Comparison of ENCODE assay signal across 8 cellular contexts in genomic region chr12:53625946-53626701, GRCh38. TPM values are rescaled to one million over a fixed set of nuclear protein-coding genes. Genes with fewer than 3 reads are reported as not detected.
DNase-seq lines count a peak whose midpoint lies in the region; ATAC-seq and TF ChIP-seq lines count a peak whose summit lies in the region.

ATF7 (minus strand) TSS chr12:53626382; CDS start chr12:53601000, 25,382 bp downstream.

- ATAC-seq in GM18870 (IDR thresholded peaks at IDR 0.05; ENCODE audit: unreplicated experiment) (peak; percentile 94), HG03135 (IDR thresholded peaks at IDR 0.05; ENCODE audit: unreplicated experiment) (peak; percentile 96)

- H3K27ac ChIP-seq in ACC112 (ENCODE audit: low read depth, low read length), result peak within 1 kb of the TSS; percentile 79
- H3K27ac ChIP-seq in VCaP, result peak within 1 kb of the TSS; percentile 93
- H3K27ac ChIP-seq in breast epithelium, result peak within 1 kb of the TSS; percentile 94
- peak within 1 kb of the TSS; percentile 97 for H3K27ac ChIP-seq in skeletal muscle tissue (ENCODE audit: low read depth, low read length)

- peaks cover 47% of the 10 kb centered on the region for H3K79me2 ChIP-seq in ACC112 (ENCODE audit: control insufficient read depth, insufficient read depth, low read length, unreplicated experiment)

- H3K9ac ChIP-seq in skeletal muscle tissue (ENCODE audit: low read depth in 1 of 3, low read length in 3 of 3), result peak within 1 kb of the TSS; percentile 96 to 99 (median 97)

- H3K4me3 ChIP-seq in ACC112 (ENCODE audit: low read depth, low read length) (peak within 1 kb of the TSS; percentile 93), breast epithelium (peak within 1 kb of the TSS; percentile 56 to 72 (median 60)), iPS-18c (ENCODE audit: insufficient read depth, low read depth, low read length) (peak within 1 kb of the TSS; percentile 67), skeletal muscle tissue (ENCODE audit: low read length in 3 of 3) (peak within 1 kb of the TSS; percentile 92 to 96 (median 96))

- intact Hi-C loops in breast epithelium (cut with DNase I; ENCODE audit: low total_unique reads), result no loop called here

- peak; percentile 76 for TF ChIP-seq POLR2A in breast epithelium (IDR thresholded peaks at IDR 0.05)

- H3K36me3 ChIP-seq in ACC112 (ENCODE audit: insufficient read depth, low read length), result no peaks in the 10 kb centered on the region
- no peaks in the 10 kb centered on the region for H3K36me3 ChIP-seq in breast epithelium
- H3K36me3 ChIP-seq in skeletal muscle tissue (ENCODE audit: control insufficient read depth in 3 of 3, insufficient read depth in 3 of 3, low read length in 3 of 3), result no peaks in the 10 kb centered on the region

- peak; percentile 95 for DNase-seq in NCI-H2196 treated with DMSO at 0.1 percent for 48 hours (lab: John Stamatoyannopoulos, UW; ENCODE audit: unreplicated experiment)
- peak; percentile 98 to 99 for DNase-seq in breast epithelium (ENCODE audit: low spot score in 2 of 2)

- H3K9me3 ChIP-seq in breast epithelium, result no peaks in the 10 kb centered on the region
- no peaks in the 10 kb centered on the region for H3K9me3 ChIP-seq in iPS-18c (ENCODE audit: control insufficient read depth, insufficient read depth, low read length)
- H3K9me3 ChIP-seq in skeletal muscle tissue (ENCODE audit: control insufficient read depth in 3 of 3, low read length in 3 of 3), result no peaks in the 10 kb centered on the region

- no peak for TF ChIP-seq CTCF in VCaP (conservative IDR thresholded peaks at IDR 0.05)
- TF ChIP-seq CTCF in breast epithelium (IDR thresholded peaks at IDR 0.05), result peak in 2 of 3 donors; percentile 22

- no peaks in the 10 kb centered on the region for H3K4me1 ChIP-seq in ACC112 (ENCODE audit: control insufficient read depth, insufficient read depth, low read length, unreplicated experiment)
- no peaks in the 10 kb centered on the region for H3K4me1 ChIP-seq in breast epithelium
- H3K4me1 ChIP-seq in skeletal muscle tissue (ENCODE audit: control insufficient read depth in 3 of 3, insufficient read depth in 3 of 3, low read length in 3 of 3), result peaks cover 12 to 30% (median 14%) of the 10 kb centered on the region in 3 donors

- H3K27me3 ChIP-seq in ACC112 (ENCODE audit: insufficient read depth, low read length) (no peaks in the 10 kb centered on the region), breast epithelium (no peaks in the 10 kb centered on the region), skeletal muscle tissue (ENCODE audit: control insufficient read depth in 3 of 3, insufficient read depth in 3 of 3, low read length in 3 of 3) (no peaks in the 10 kb centered on the region)

- peak within 1 kb of the TSS; percentile 93 for H2AFZ ChIP-seq in ACC112 (ENCODE audit: low read length, unreplicated experiment)

RNA-seq across cellular contexts. Expression of gene ATF7, which starts in this region (rescaled TPM):
- total RNA-seq in breast epithelium (10 to 100 TPM; 31.4 to 34.1 (median 33.4) TPM), skeletal muscle tissue (26.6 TPM)

Comparison
In these comparisons a context has a peak if more than half of its experiments do, and no peak if none do; other contexts are left out.
1. Peak in every context shown above with its lines: DNase-seq, ATAC-seq, H3K4me3 ChIP-seq and H3K27ac ChIP-seq.